1 cellular context compared by ENCODE assay signal in genomic region chr11:66222358-66223149, GRCh38.
TF ChIP-seq lines count a peak whose summit lies in the region.

No MANE protein-coding gene starts in this region.

TF ChIP-seq in HepG2, 621 proteins besides CTCF, POLR2A, EP300 and RAD21 (continued from another document and continues in another):
- TF ChIP-seq ZHX1 (CRISPR knock-in tag; IDR thresholded peaks at IDR 0.05; ENCODE audit: low read depth): no peak
- TF ChIP-seq KLF6 (CRISPR knock-in tag; IDR thresholded peaks at IDR 0.05): no peak
- TF ChIP-seq JARID2 (CRISPR knock-in tag; IDR thresholded peaks at IDR 0.05; ENCODE audit: insufficient replicate concordance): no peak
- TF ChIP-seq TCF12 (IDR thresholded peaks at IDR 0.05): no peak
- TF ChIP-seq TCF12 (CRISPR knock-in tag; IDR thresholded peaks at IDR 0.05): no peak
- no peak for TF ChIP-seq ZNF879 (CRISPR knock-in tag; IDR thresholded peaks at IDR 0.05)
- TF ChIP-seq HIC2 (CRISPR knock-in tag; IDR thresholded peaks at IDR 0.05; ENCODE audit: low read depth): no peak
- TF ChIP-seq PHF5A (CRISPR knock-in tag; IDR thresholded peaks at IDR 0.05; ENCODE audit: low read depth, unreplicated experiment): peak; percentile 89
- no peak for TF ChIP-seq ZNF670 (CRISPR knock-in tag; IDR thresholded peaks at IDR 0.05; ENCODE audit: borderline replicate concordance)
- TF ChIP-seq RNF219 (CRISPR knock-in tag; IDR thresholded peaks at IDR 0.05): no peak
- TF ChIP-seq TRIM22 (IDR thresholded peaks at IDR 0.05): no peak
- TF ChIP-seq ZNF30 (CRISPR knock-in tag; IDR thresholded peaks at IDR 0.05): no peak
- TF ChIP-seq GTF3A (CRISPR knock-in tag; conservative IDR thresholded peaks at IDR 0.05): no peak
- TF ChIP-seq ZBTB33 (CRISPR knock-in tag; IDR thresholded peaks at IDR 0.05): 0 out of 2 replicates have a peak, but pooled peaks have one; percentile 43
- TF ChIP-seq ZNF552 (CRISPR knock-in tag; IDR thresholded peaks at IDR 0.05; ENCODE audit: borderline replicate concordance): no peak
- TF ChIP-seq NONO (IDR thresholded peaks at IDR 0.05): no peak
- peak; percentile 62; the same call in 1 of the 2 replicates for TF ChIP-seq NONO (CRISPR knock-in tag; conservative IDR thresholded peaks at IDR 0.05)
- TF ChIP-seq TBL1XR1 (IDR thresholded peaks at IDR 0.05; ENCODE audit: borderline replicate concordance, low read length, partially characterized antibody): no peak
- no peak for TF ChIP-seq ZNF615 (CRISPR knock-in tag; IDR thresholded peaks at IDR 0.05; ENCODE audit: borderline replicate concordance)
- no peak for TF ChIP-seq ZBTB3 (CRISPR knock-in tag; IDR thresholded peaks at IDR 0.05; ENCODE audit: borderline replicate concordance, low read depth)
- no peak for TF ChIP-seq ZNF235 (CRISPR knock-in tag; IDR thresholded peaks at IDR 0.05; ENCODE audit: borderline replicate concordance)
- TF ChIP-seq CENPT (CRISPR knock-in tag; IDR thresholded peaks at IDR 0.05; ENCODE audit: low read depth): no peak
- no peak for TF ChIP-seq ZNF460 (CRISPR knock-in tag; IDR thresholded peaks at IDR 0.05; ENCODE audit: borderline replicate concordance)
- TF ChIP-seq HOXA9 (CRISPR knock-in tag; IDR thresholded peaks at IDR 0.05; ENCODE audit: borderline replicate concordance): no peak
- TF ChIP-seq TBX3 (IDR thresholded peaks at IDR 0.05; ENCODE audit: borderline replicate concordance): no peak
- TF ChIP-seq ETV6 (CRISPR knock-in tag; conservative IDR thresholded peaks at IDR 0.05): 0 out of 2 replicates have a peak, but pooled peaks have one; percentile 77
- no peak for TF ChIP-seq ZNF775 (CRISPR knock-in tag; IDR thresholded peaks at IDR 0.05; ENCODE audit: borderline replicate concordance)
- TF ChIP-seq DZIP1 (CRISPR knock-in tag; IDR thresholded peaks at IDR 0.05): no peak
- TF ChIP-seq ZBTB43 (CRISPR knock-in tag; conservative IDR thresholded peaks at IDR 0.05): no peak
- TF ChIP-seq ZFP62 (CRISPR knock-in tag; IDR thresholded peaks at IDR 0.05): no peak
- TF ChIP-seq SATB2 (CRISPR knock-in tag; IDR thresholded peaks at IDR 0.05): no peak
- no peak for TF ChIP-seq ZNF253 (CRISPR knock-in tag; IDR thresholded peaks at IDR 0.05; ENCODE audit: borderline replicate concordance)
- peak; percentile 41; the same call in 1 of the 2 replicates for TF ChIP-seq YEATS4 (CRISPR knock-in tag; IDR thresholded peaks at IDR 0.05; ENCODE audit: borderline replicate concordance)
- peak; percentile 73; the same call in 1 of the 2 replicates for TF ChIP-seq HMGXB3 (CRISPR knock-in tag; IDR thresholded peaks at IDR 0.05; ENCODE audit: borderline replicate concordance)
- peak; percentile 83; the same call in 1 of the 2 replicates for TF ChIP-seq THRA (CRISPR knock-in tag; IDR thresholded peaks at IDR 0.05; ENCODE audit: borderline replicate concordance)
- TF ChIP-seq MIER2 (CRISPR knock-in tag; IDR thresholded peaks at IDR 0.05): peak; percentile 67; the same call in 1 of the 2 replicates
- TF ChIP-seq POGZ (CRISPR knock-in tag; IDR thresholded peaks at IDR 0.05): no peak
